In genomic region chr1:203006948-203007871, GRCh38 we compare ENCODE assay signal across 8 cellular contexts. TPM values are rescaled to one million over a fixed set of nuclear protein-coding genes. Genes with fewer than 3 reads are reported as not detected.
DNase-seq lines count a peak whose midpoint lies in the region; ATAC-seq lines count a peak whose summit lies in the region.

Gene TMEM183A, plus strand, starts transcription at chr1:203007374. Its CDS starts 92 bp downstream, at chr1:203007466.

- H2BK5ac ChIP-seq in mesenchymal stem cell (ENCODE audit: low read depth, low read length, poor library complexity, severe bottlenecking), result no peak within 1 kb of the TSS

- peak within 1 kb of the TSS; percentile 91 for H4K8ac ChIP-seq in mesenchymal stem cell (ENCODE audit: low read length)

- WGBS in mesenchymal stem cell, result 1% methylated on average over 73 of the region's 78 CpGs

- ATAC-seq in GM21367 (IDR thresholded peaks at IDR 0.05; ENCODE audit: unreplicated experiment), result peak; percentile 89
- peak; percentile 90 for ATAC-seq in activated CD8-positive, alpha-beta memory T cell treated with anti-CD3 and anti-CD28 coated beads, Interleukin-2, amount 10 ng/mL, durations not matched to agents 7 days and 5 days

- H3K4me1 ChIP-seq in NT2/D1 (ENCODE audit: insufficient read depth, insufficient read length), result peaks cover 4% of the 10 kb centered on the region
- no peaks in the 10 kb centered on the region for H3K4me1 ChIP-seq in endocrine pancreas (ENCODE audit: control insufficient read depth, insufficient read depth, low read length)
- peaks cover 1% of the 10 kb centered on the region for H3K4me1 ChIP-seq in mesenchymal stem cell (ENCODE audit: control insufficient read depth, insufficient read depth, low read depth, low read length)

- no peak within 1 kb of the TSS for H3K23ac ChIP-seq in mesenchymal stem cell (ENCODE audit: low read length in 2 of 2)

- H3K36me3 Mint-ChIP-seq in activated CD8-positive, alpha-beta memory T cell treated with anti-CD3 and anti-CD28 coated beads, Interleukin-2, amount 10 ng/mL, durations not matched to agents 7 days and 5 days, result peaks cover 21% of the 10 kb centered on the region

- H3K4me3 ChIP-seq in NT2/D1 (ENCODE audit: insufficient read length, low read depth) (peak within 1 kb of the TSS; percentile 97), endocrine pancreas (ENCODE audit: control insufficient read depth, insufficient read depth, low read length) (peak within 1 kb of the TSS; percentile 96), mesenchymal stem cell (ENCODE audit: insufficient read depth in 1 of 2, low read depth in 1 of 2, low read length in 2 of 2) (peak within 1 kb of the TSS; percentile 81 to 97)

- H3K4ac ChIP-seq in mesenchymal stem cell (ENCODE audit: low read depth in 1 of 2, low read length in 2 of 2), result peak within 1 kb of the TSS in 1 of 2 experiments; percentile 67

- CTCF ChIA-PET in activated CD8-positive, alpha-beta memory T cell treated with anti-CD3 and anti-CD28 coated beads, Interleukin-2, amount 10 ng/mL, durations not matched to agents 7 days and 5 days (lab: Charles Lee), result interaction anchor here (1.0 to 4.4 kb wide), 7 partner anchors 10 to 663 kb away, joined by 3 to 14 read pairs (median 6); partner anchors contain the start of genes PPFIA4 and RABIF

- H3K9me3 ChIP-seq in NT2/D1 (ENCODE audit: insufficient read depth, low read length), result no peaks in the 10 kb centered on the region
- no peaks in the 10 kb centered on the region for H3K9me3 ChIP-seq in endocrine pancreas (ENCODE audit: control insufficient read depth, low read length)
- no peaks in the 10 kb centered on the region for H3K9me3 ChIP-seq in mesenchymal stem cell (ENCODE audit: control insufficient read depth, low read length)

- H3K9ac ChIP-seq in NT2/D1 (ENCODE audit: insufficient read length, low read depth) (peak within 1 kb of the TSS; percentile 98), endocrine pancreas (ENCODE audit: control insufficient read depth, insufficient read depth, low read length) (peak within 1 kb of the TSS; percentile 92), mesenchymal stem cell (ENCODE audit: low read length) (peak within 1 kb of the TSS; percentile 98)

- DNase-seq in COLO668 (lab: John Stamatoyannopoulos, UW; ENCODE audit: unreplicated experiment) (peak; percentile 98), HUDEP-2 (lab: John Stamatoyannopoulos, UW; ENCODE audit: unreplicated experiment in 76 of 76) (peak in 75 of 76 experiments; percentile 56 to 98 (median 94)), NT2/D1 (ENCODE audit: low read depth, low spot score) (peak; percentile 99), mesenchymal stem cell (peak; percentile 97)
- peak; percentile 98 for DNase-seq in activated CD8-positive, alpha-beta memory T cell treated with anti-CD3 and anti-CD28 coated beads, Interleukin-2, amount 10 ng/mL, durations not matched to agents 7 days and 5 days
- DNase-seq in stimulated activated CD8-positive, alpha-beta memory T cell treated with anti-CD3 and anti-CD28 coated beads, Interleukin-12 subunit alpha, Interleukin-12 subunit beta, amount 100 ng/mL, for 4 hours (ENCODE audit: low read depth), result peak; percentile 92

- H3K27me3 Mint-ChIP-seq in activated CD8-positive, alpha-beta memory T cell treated with anti-CD3 and anti-CD28 coated beads, Interleukin-2, amount 10 ng/mL, durations not matched to agents 7 days and 5 days, result no peaks in the 10 kb centered on the region

- H2BK120ac ChIP-seq in mesenchymal stem cell (ENCODE audit: low read depth, low read length), result peak within 1 kb of the TSS; percentile 81

- peak within 1 kb of the TSS; percentile 94 for H3K4me3 Mint-ChIP-seq in activated CD8-positive, alpha-beta memory T cell treated with anti-CD3 and anti-CD28 coated beads, Interleukin-2, amount 10 ng/mL, durations not matched to agents 7 days and 5 days

- H3K79me1 ChIP-seq in mesenchymal stem cell (replicated peaks; ENCODE audit: low read length, poor library complexity, severe bottlenecking), result peaks cover 1% of the 10 kb centered on the region

- H3K36me3 ChIP-seq in NT2/D1 (ENCODE audit: insufficient read depth, insufficient read length, low read length), result peaks cover 38% of the 10 kb centered on the region
- H3K36me3 ChIP-seq in endocrine pancreas (ENCODE audit: control insufficient read depth, insufficient read depth, low read length), result peaks cover 2% of the 10 kb centered on the region
- peaks cover 6 to 37% of the 10 kb centered on the region in 2 experiments for H3K36me3 ChIP-seq in mesenchymal stem cell (ENCODE audit: control insufficient read depth in 1 of 2, insufficient read depth in 2 of 2, low read depth in 1 of 2, low read length in 2 of 2)

- H2BK15ac ChIP-seq in mesenchymal stem cell (ENCODE audit: low read depth, poor library complexity, severe bottlenecking), result peak within 1 kb of the TSS; percentile 80

- peak within 1 kb of the TSS in 1 of 2 experiments; percentile 53 for H3K14ac ChIP-seq in mesenchymal stem cell (ENCODE audit: low read length in 2 of 2)

- no peaks in the 10 kb centered on the region for H3K27me3 ChIP-seq in NT2/D1 (ENCODE audit: insufficient read depth, insufficient read length)
- H3K27me3 ChIP-seq in endocrine pancreas (ENCODE audit: control insufficient read depth, insufficient read depth, low read length), result no peaks in the 10 kb centered on the region
- no peaks in the 10 kb centered on the region for H3K27me3 ChIP-seq in mesenchymal stem cell (ENCODE audit: control insufficient read depth in 1 of 2, insufficient read depth in 1 of 2, low read length in 2 of 2)

- peak within 1 kb of the TSS; percentile 76 for H3K27ac ChIP-seq in mesenchymal stem cell (ENCODE audit: low read length, poor library complexity, severe bottlenecking)

- H3K9me3 Mint-ChIP-seq in activated CD8-positive, alpha-beta memory T cell treated with anti-CD3 and anti-CD28 coated beads, Interleukin-2, amount 10 ng/mL, durations not matched to agents 7 days and 5 days (ENCODE audit: low read depth), result no peaks in the 10 kb centered on the region

- peak within 1 kb of the TSS; percentile 11 to 93 for H3K18ac ChIP-seq in mesenchymal stem cell (ENCODE audit: low read depth in 1 of 2, low read length in 2 of 2)

- H2BK12ac ChIP-seq in mesenchymal stem cell (ENCODE audit: low read length in 2 of 2), result peak within 1 kb of the TSS in 1 of 2 experiments; percentile 21

- H3K27ac Mint-ChIP-seq in activated CD8-positive, alpha-beta memory T cell treated with anti-CD3 and anti-CD28 coated beads, Interleukin-2, amount 10 ng/mL, durations not matched to agents 7 days and 5 days, result peak within 1 kb of the TSS; percentile 96

- H4K91ac ChIP-seq in mesenchymal stem cell (ENCODE audit: low read length), result peak within 1 kb of the TSS; percentile 4

- peak within 1 kb of the TSS; percentile 77 for H2AFZ ChIP-seq in mesenchymal stem cell (ENCODE audit: low read depth, low read length)

- H3K4me1 Mint-ChIP-seq in activated CD8-positive, alpha-beta memory T cell treated with anti-CD3 and anti-CD28 coated beads, Interleukin-2, amount 10 ng/mL, durations not matched to agents 7 days and 5 days, result peaks cover 32% of the 10 kb centered on the region

- H2AK5ac ChIP-seq in mesenchymal stem cell (ENCODE audit: low read length, severe bottlenecking), result no peak within 1 kb of the TSS

- peak within 1 kb of the TSS; percentile 73 for H3K4me2 ChIP-seq in mesenchymal stem cell (ENCODE audit: low read length, poor library complexity, severe bottlenecking)

RNA-seq across cellular contexts. Expression of gene TMEM183A, which starts in this region (rescaled TPM):
- total RNA-seq in activated CD8-positive, alpha-beta memory T cell treated with anti-CD3 and anti-CD28 coated beads, Interleukin-2, amount 10 ng/mL, durations not matched to agents 7 days and 5 days, result 10 to 100 TPM; 75.7 to 78.7 TPM
- polyA plus RNA-seq in mesenchymal stem cell (2013, experiment 1 of 2), result 42.3 TPM
- polyA plus RNA-seq in mesenchymal stem cell (2013, experiment 2 of 2), result 43.2 TPM

Comparison
In these comparisons a context has a peak if more than half of its experiments do, and no peak if none do; other contexts are left out.
1. Peak in every context shown above with its lines: DNase-seq, ATAC-seq, H3K4me3 ChIP-seq and H3K27ac ChIP-seq.